12 cellular contexts compared by ENCODE assay signal in genomic region chr19:15015946-15016542, GRCh38. TPM values are rescaled to one million over a fixed set of nuclear protein-coding genes. Genes with fewer than 3 reads are reported as not detected.
DNase-seq lines count a peak whose midpoint lies in the region; TF ChIP-seq lines count a peak whose summit lies in the region.
"Had no signal": no experiment of that assay in that cellular context is flagged by ENCODE, and none has a peak within 500 bp of the region (broad histone marks: within the 10 kb centered on the region; RNA-seq: fewer than 3 reads in every experiment).

No MANE protein-coding gene starts in this region.

- no peak overlapping the region for H2BK120ac ChIP-seq in mesendoderm (ENCODE audit: low read depth, low read length)

- H3K4me2 ChIP-seq in mesendoderm (ENCODE audit: low read length) = no peak overlapping the region

- H2BK15ac ChIP-seq in mesendoderm (replicated peaks; ENCODE audit: low read depth) = no peak overlapping the region

- no peaks in the 10 kb centered on the region for H3K4me1 Mint-ChIP-seq in osteocyte (ENCODE audit: unreplicated experiment)

- no peaks in the 10 kb centered on the region for H3K4me1 ChIP-seq in adipocyte (ENCODE audit: control insufficient read depth, insufficient read depth, low read length)
- H3K4me1 ChIP-seq in mesendoderm (ENCODE audit: control insufficient read depth, low read depth, low read length) = no peaks in the 10 kb centered on the region
- H3K4me1 ChIP-seq: ascending aorta had no signal

- no peak overlapping the region for H4K8ac ChIP-seq in mesendoderm (ENCODE audit: low read depth, low read length)

- no peaks in the 10 kb centered on the region for H3K9me3 ChIP-seq in adipocyte (ENCODE audit: control insufficient read depth, low read length)
- H3K9me3 ChIP-seq: ascending aorta had no signal

- no peak overlapping the region for H3K27ac ChIP-seq in mesendoderm (ENCODE audit: low read depth, low read length)
- H3K27ac ChIP-seq: ascending aorta had no signal

- H2AK5ac ChIP-seq in mesendoderm (ENCODE audit: low read length) = no peak overlapping the region

- no peaks in the 10 kb centered on the region for H3K79me2 ChIP-seq in mesendoderm (ENCODE audit: control insufficient read depth, insufficient read depth, low read length)

- no CpG with 5 or more reads among the region's 18 CpGs for WGBS in mesendoderm (ENCODE audit: extremely low coverage, insufficient coverage, low lambda C conversion rate)

- H3K27me3 ChIP-seq in adipocyte (replicated peaks; ENCODE audit: control insufficient read depth, insufficient read depth, low read length) (peaks cover 3% of the 10 kb centered on the region), mesendoderm (ENCODE audit: insufficient read depth, low read length, poor library complexity) (peaks cover 2% of the 10 kb centered on the region)
- H3K27me3 ChIP-seq: ascending aorta had no signal

- H3K36me3 ChIP-seq in adipocyte (ENCODE audit: control insufficient read depth, insufficient read depth, low read length, severe bottlenecking) = no peaks in the 10 kb centered on the region
- H3K36me3 ChIP-seq in mesendoderm (ENCODE audit: control insufficient read depth, insufficient read depth, low read length) = no peaks in the 10 kb centered on the region
- H3K36me3 ChIP-seq: ascending aorta had no signal

- H3K4ac ChIP-seq in mesendoderm (ENCODE audit: low read depth, low read length) = no peak overlapping the region

- no peak overlapping the region for H3K23ac ChIP-seq in mesendoderm (ENCODE audit: low read length)

- H3K4me3 Mint-ChIP-seq in osteocyte (ENCODE audit: unreplicated experiment) = no peak overlapping the region

- no peak overlapping the region for H3K9ac ChIP-seq in adipocyte (ENCODE audit: low read length)
- no peak overlapping the region for H3K9ac ChIP-seq in mesendoderm (ENCODE audit: low read length)

- H3K36me3 Mint-ChIP-seq in osteocyte (ENCODE audit: unreplicated experiment) = no peaks in the 10 kb centered on the region

- peaks cover 8% of the 10 kb centered on the region for H3K9me3 Mint-ChIP-seq in osteocyte (ENCODE audit: unreplicated experiment)

- no peaks in the 10 kb centered on the region for H3K79me1 ChIP-seq in mesendoderm (ENCODE audit: low read length)

- no peak overlapping the region for H3K4me3 ChIP-seq in adipocyte (ENCODE audit: low read length)
- H3K4me3 ChIP-seq in mesendoderm (ENCODE audit: low read length) = no peak overlapping the region
- H3K4me3 ChIP-seq: ascending aorta, lung had no signal

- TF ChIP-seq CTCF in osteocyte (IDR thresholded peaks at IDR 0.05) = no peak

- no peak overlapping the region for H3K27ac Mint-ChIP-seq in osteocyte (ENCODE audit: unreplicated experiment)

- no peak overlapping the region for H3K56ac ChIP-seq in mesendoderm (ENCODE audit: low read length)

- H2BK5ac ChIP-seq in mesendoderm (ENCODE audit: low read length) = no peak overlapping the region

- DNase-seq in GM03348 (ENCODE audit: low spot score) (peak; percentile 27), KBM-7 (peak; percentile 12), adipocyte (ENCODE audit: low read depth) (peak; percentile 38), mesendoderm (peak; percentile 40), mesenteric fat pad (ENCODE audit: low spot score) (no peak), osteocyte (ENCODE audit: extremely low spot score, unreplicated experiment) (no peak), SK-N-DZ (ENCODE audit: low spot score) (no peak)
- DNase-seq: NCI-H1930 had no signal

- H3K27me3 Mint-ChIP-seq in osteocyte (ENCODE audit: unreplicated experiment) = peaks cover 2% of the 10 kb centered on the region

- no peak overlapping the region for H3K18ac ChIP-seq in mesendoderm (ENCODE audit: low read length)

- in situ Hi-C loops in KBM-7 (cut with MboI; ENCODE audit: low pct_unique_long_range_greater_than_20kb, low sequenced_read_pairs) = no loop called here

- no peak overlapping the region for H4K5ac ChIP-seq in mesendoderm (ENCODE audit: low read length)

RNA-seq across cellular contexts. Expression of gene CASP14, which starts 33.2 kb away (rescaled TPM):
- polyA plus RNA-seq in mesendoderm (2013, experiment 1 of 2) = not detected
- polyA plus RNA-seq in mesendoderm (2013, experiment 2 of 2) = not detected
- total RNA-seq in mesenteric fat pad (not detected), osteocyte (not detected in 2 replicates)
- polyA plus RNA-seq in SK-N-DZ (2014; cell fraction: cytosol; rRNA removed) = not detected in 2 replicates
- polyA plus RNA-seq in SK-N-DZ (2014; cell fraction: nucleus; rRNA removed) = not detected in 2 replicates
- total RNA-seq: ascending aorta, lung, Right ventricle myocardium inferior, sciatic nerve had no signal
- polyA plus RNA-seq: lung had no signal

RNA-seq across cellular contexts. Expression of gene SLC1A6, which starts 36.4 kb away (rescaled TPM):
- 3.8 TPM for polyA plus RNA-seq in mesendoderm (2013, experiment 1 of 2)
- polyA plus RNA-seq in mesendoderm (2013, experiment 2 of 2) = 4.0 TPM
- not detected for total RNA-seq in mesenteric fat pad
- not detected in 2 replicates for total RNA-seq in osteocyte
- polyA plus RNA-seq in SK-N-DZ (2014; cell fraction: cytosol; rRNA removed) = 0.43 and 3.5 TPM in 2 replicates
- 0.20 TPM in 1 of 2 replicates, not detected in the other for polyA plus RNA-seq in SK-N-DZ (2014; cell fraction: nucleus; rRNA removed)
- total RNA-seq: ascending aorta, lung, Right ventricle myocardium inferior, sciatic nerve had no signal
- polyA plus RNA-seq: lung had no signal

Comparison
In these comparisons a context has a peak if more than half of its experiments do, and no peak if none do; other contexts are left out.
1. DNase-seq: peak in GM03348 (single experiment), KBM-7 (single experiment), adipocyte (single experiment) and mesendoderm (single experiment); none in mesenteric fat pad (single experiment), osteocyte (single experiment) and SK-N-DZ (single experiment).